In the genomic region with DNA sequence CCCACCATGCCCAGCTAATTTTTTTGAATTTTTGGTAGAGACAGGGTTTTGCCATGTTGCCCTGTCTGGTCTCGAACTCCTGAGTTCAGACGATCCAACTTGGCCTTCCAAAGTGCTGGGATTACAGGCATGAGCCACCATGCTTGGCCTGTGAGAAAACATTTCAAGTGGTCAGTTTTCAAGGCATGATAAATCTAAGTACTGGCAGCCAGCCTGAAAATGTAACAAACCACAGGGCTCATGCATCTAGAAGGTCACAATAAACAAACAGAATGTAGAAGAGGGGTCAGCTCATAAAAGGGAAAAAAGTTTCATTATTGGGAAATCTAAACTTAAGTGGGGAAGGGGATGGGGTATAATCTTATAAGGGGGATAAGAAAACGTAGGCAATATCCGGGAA, we compare ENCODE assay signal across 15 cellular contexts. TPM values are rescaled to one million over a fixed set of nuclear protein-coding genes. Genes with fewer than 3 reads are reported as not detected.
DNase-seq lines count a peak whose midpoint lies in the region; ATAC-seq and TF ChIP-seq lines count a peak whose summit lies in the region.
"Had no signal": no experiment of that assay in that cellular context is flagged by ENCODE, and none has a peak within 500 bp of the region (broad histone marks: within the 10 kb centered on the region; RNA-seq: fewer than 3 reads in every experiment).

No MANE protein-coding gene starts in this region.

- no peak for TF ChIP-seq CTCF in astrocyte of the spinal cord (IDR thresholded peaks at IDR 0.05; ENCODE audit: low read depth, low read length)

- H3K4me3 ChIP-seq in astrocyte of the spinal cord (ENCODE audit: low read depth, low read length): no peak overlapping the region
- H3K4me3 ChIP-seq: prostate gland, SJCRH30 had no signal

- DNase-seq in A172 (ENCODE audit: low spot score) (peak; percentile 83), HCEC 1CT (peak; percentile 78), astrocyte of the spinal cord (ENCODE audit: low read depth, low spot score) (peak; percentile 81), left lobe of liver (ENCODE audit: low spot score) (peak; percentile 33), NCI-H526 treated with DMSO at 0.1 percent for 48 hours (lab: John Stamatoyannopoulos, UW) (no peak), NCI-H187 (lab: John Stamatoyannopoulos, UW) (no peak)
- DNase-seq: activated CD8-positive, alpha-beta memory T cell treated with anti-CD3 and anti-CD28 coated beads, Interleukin-2, amount 50 U/mL, for 4 hours; CD8-positive, alpha-beta memory T cell; left ventricle myocardium superior; NCI-H1436 treated with DMSO at 0.1 percent for 48 hours; SJCRH30; T-helper 9 cell had no signal

- ATAC-seq in left lobe of liver (no peak), GM21367 (IDR thresholded peaks at IDR 0.05; ENCODE audit: unreplicated experiment) (no peak), HG03039 (IDR thresholded peaks at IDR 0.05; ENCODE audit: unreplicated experiment) (no peak)
- ATAC-seq: left ventricle myocardium superior had no signal

- in situ Hi-C loops in astrocyte of the spinal cord (cut with HindIII; ENCODE audit: low sequenced_read_pairs): no loop called here

RNA-seq across cellular contexts. Expression of gene PPCDC, which starts 39.9 kb away (rescaled TPM):
- total RNA-seq in A172 (2014; rRNA removed; shearing (Covaris generic)): 16.1 and 19.1 TPM in 2 replicates
- 5.4 TPM for total RNA-seq in left lobe of liver

Comparison
In these comparisons a context has a peak if more than half of its experiments do, and no peak if none do; other contexts are left out.
1. DNase-seq: peak in A172 (single experiment), HCEC 1CT (single experiment), astrocyte of the spinal cord (single experiment) and left lobe of liver (single experiment); none in NCI-H526 treated with DMSO at 0.1 percent for 48 hours (single experiment) and NCI-H187 (0 of 2).